In the genomic region with DNA sequence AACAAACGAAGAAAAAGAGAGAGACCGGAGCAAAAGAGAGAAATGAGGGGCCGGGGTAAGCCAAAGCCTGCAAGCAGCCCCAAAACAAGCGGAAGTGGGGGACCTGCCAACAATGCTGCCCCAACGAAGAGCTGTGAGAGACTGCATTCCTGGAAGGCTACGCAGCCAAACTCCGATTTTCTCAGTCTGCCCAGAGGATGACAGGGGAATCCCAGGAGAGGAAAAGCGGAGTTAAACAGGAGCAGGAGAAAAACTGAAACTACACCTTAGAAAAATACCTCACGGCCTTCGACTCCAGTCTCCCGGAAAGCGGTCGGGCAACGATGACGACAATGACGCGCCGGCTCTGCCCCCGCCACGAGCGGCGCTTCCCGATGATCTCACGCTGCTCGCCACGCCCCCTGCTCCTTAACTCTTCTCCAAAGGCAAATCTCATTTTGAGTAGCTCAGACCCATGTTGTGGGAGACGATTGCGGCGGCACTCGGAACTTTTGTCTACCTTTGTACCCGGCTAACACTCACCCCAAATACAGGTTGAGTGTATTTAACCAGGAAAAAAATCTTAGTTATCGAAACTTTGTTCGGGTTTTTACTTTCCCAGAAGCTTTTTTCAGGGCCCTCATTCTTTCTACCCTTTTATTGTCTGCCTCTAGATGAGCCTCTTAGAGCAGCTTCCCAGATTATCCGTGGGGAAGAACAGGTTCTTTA, we compare ENCODE assay signal across 8 cellular contexts. TPM values are rescaled to one million over a fixed set of nuclear protein-coding genes. Genes with fewer than 3 reads are reported as not detected.
DNase-seq lines count a peak whose midpoint lies in the region; ATAC-seq and TF ChIP-seq lines count a peak whose summit lies in the region.

A gene with protein sequence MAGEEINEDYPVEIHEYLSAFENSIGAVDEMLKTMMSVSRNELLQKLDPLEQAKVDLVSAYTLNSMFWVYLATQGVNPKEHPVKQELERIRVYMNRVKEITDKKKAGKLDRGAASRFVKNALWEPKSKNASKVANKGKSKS (minus strand): TSS at position 325 of the 708 bp plus-strand sequence. CDS start 15,694 bp downstream, outside the sequence.

- peaks cover 41% of the 10 kb centered on the region for H3K4me1 Mint-ChIP-seq in activated B cell treated with CpG ODN at 0.5 μM for 24 hours

- 0 to 1% (median 1%) methylated on average over 34 of the region's 34 CpGs for WGBS in spleen, 5 donors

- H3K9me3 Mint-ChIP-seq in activated B cell treated with CpG ODN at 0.5 μM for 24 hours: no peaks in the 10 kb centered on the region

- peak within 1 kb of the TSS; percentile 95 for H3K27ac Mint-ChIP-seq in activated B cell treated with CpG ODN at 0.5 μM for 24 hours

- no peak for TF ChIP-seq POLR2A in spleen (IDR thresholded peaks at IDR 0.05)

- ATAC-seq in GM18909 (IDR thresholded peaks at IDR 0.05; ENCODE audit: poor library complexity, unreplicated experiment) (peak; percentile 97), HG03175 (IDR thresholded peaks at IDR 0.05; ENCODE audit: unreplicated experiment) (peak; percentile 96), activated B cell treated with CpG ODN at 0.5 μM for 24 hours (ENCODE audit: low read depth) (peak; percentile 92)

- POLR2A ChIA-PET in AG04450 (lab: Yijun Ruan, JAX): interaction anchor here (1.3 kb wide), 1 partner anchor 9 kb away, joined by 4 read pairs; no protein-coding TSS in a partner anchor
- POLR2A ChIA-PET in activated B cell treated with CpG ODN at 0.5 μM for 24 hours (lab: Charles Lee): interaction anchor here (0.6 to 2.0 kb wide), 5 partner anchors 58 to 630 kb away, joined by 3 to 13 read pairs (median 5); a partner anchor contains a TSS

- DNase-seq in AG04450 (ENCODE audit: low read depth, low spot score) (peak; percentile 55), NCI-H345 (lab: John Stamatoyannopoulos, UW) (peak; percentile 92), activated B cell treated with CpG ODN at 0.5 μM for 24 hours (peak; percentile 94), caudate nucleus (lab: John Stamatoyannopoulos, UW) (peak; percentile 14 to 93 (median 85)), inferior parietal cortex (ENCODE audit: extremely low spot score) (peak; percentile 93), spleen (peak; percentile 98)

- no peaks in the 10 kb centered on the region for H3K9me3 ChIP-seq in AG04450 (ENCODE audit: control insufficient read depth, insufficient read depth, low read length)
- no peaks in the 10 kb centered on the region for H3K9me3 ChIP-seq in spleen

- H3K36me3 ChIP-seq in spleen: peaks cover 0 to 5% (median 0%) of the 10 kb centered on the region in 6 donors

- H3K27me3 ChIP-seq in AG04450 (ENCODE audit: control insufficient read depth, insufficient read depth, low read length) (peaks cover 2% of the 10 kb centered on the region), spleen (replicated peaks in 1 of 7) (no peaks in the 10 kb centered on the region)

- intact Hi-C loops in activated B cell treated with CpG ODN at 0.5 μM for 24 hours (cut with micrococcal nuclease) (loop anchor here (1.0 to 5.0 kb wide), 6 partner anchors 58 to 1324 kb away; a partner anchor contains a TSS), spleen (cut with DNase I; ENCODE audit: low total_unique reads) (no loop called here)

- peak within 1 kb of the TSS; percentile 96 for H3K27ac ChIP-seq in AG04450 (ENCODE audit: low read depth, low read length)
- H3K27ac ChIP-seq in caudate nucleus (ENCODE audit: low read depth, low read length): peak within 1 kb of the TSS; percentile 68
- H3K27ac ChIP-seq in spleen: peak within 1 kb of the TSS; percentile 80 to 93 (median 91)

- peaks cover 7% of the 10 kb centered on the region for H3K36me3 Mint-ChIP-seq in activated B cell treated with CpG ODN at 0.5 μM for 24 hours (ENCODE audit: low read depth)

- H3K4me3 ChIP-seq in AG04450 (ENCODE audit: low read depth, low read length) (peak within 1 kb of the TSS; percentile 99), spleen (peak within 1 kb of the TSS; percentile 54 to 88 (median 74))

- peak within 1 kb of the TSS; percentile 93 for H3K4me3 Mint-ChIP-seq in activated B cell treated with CpG ODN at 0.5 μM for 24 hours

- peaks cover 2% of the 10 kb centered on the region for H3K27me3 Mint-ChIP-seq in activated B cell treated with CpG ODN at 0.5 μM for 24 hours

- TF ChIP-seq CTCF in AG04450 (IDR thresholded peaks at IDR 0.05; ENCODE audit: low read depth, low read length): no peak
- TF ChIP-seq CTCF in activated B cell treated with CpG ODN at 0.5 μM for 24 hours (IDR thresholded peaks at IDR 0.05): no peak
- no peak for TF ChIP-seq CTCF in spleen (IDR thresholded peaks at IDR 0.05 in 8 of 11, conservative IDR thresholded peaks at IDR 0.05 in 3 of 11)

- CTCF ChIA-PET in AG04450 (lab: Charles Lee) (interaction anchor here (1.2 kb wide), 1 partner anchor 59 kb away, joined by 5 read pairs; no protein-coding TSS in a partner anchor), activated B cell treated with CpG ODN at 0.5 μM for 24 hours (lab: Charles Lee) (interaction anchor here (0.6 to 1.7 kb wide), 4 partner anchors 47 to 221 kb away, joined by 3 to 5 read pairs (median 3); no protein-coding TSS in a partner anchor)

- peaks cover 10 to 56% (median 49%) of the 10 kb centered on the region in 6 donors for H3K4me1 ChIP-seq in spleen

RNA-seq across cellular contexts. Expression of the gene that starts here (rescaled TPM):
- polyA plus RNA-seq in AG04450 (2011; rRNA removed): 22.2 and 45.7 TPM in 2 replicates
- 4.0 and 6.9 TPM in 2 replicates for polyA minus RNA-seq in AG04450 (2011; rRNA and poly(A)+ RNA removed)
- total RNA-seq in activated B cell treated with CpG ODN at 0.5 μM for 24 hours: 21.5 and 25.2 TPM in 2 replicates
- 10 to 100 TPM; 18.7 to 50.5 (median 26.1) TPM for total RNA-seq in spleen
- polyA plus RNA-seq in spleen: 10 to 100 TPM; 15.2 to 30.7 (median 23.2) TPM

Comparison
In these comparisons a context has a peak if more than half of its experiments do, and no peak if none do; other contexts are left out.
1. Peak in every context shown above with its lines: DNase-seq, ATAC-seq, H3K4me3 ChIP-seq and H3K27ac ChIP-seq.